8 cellular contexts compared by ENCODE assay signal in the genomic region with DNA sequence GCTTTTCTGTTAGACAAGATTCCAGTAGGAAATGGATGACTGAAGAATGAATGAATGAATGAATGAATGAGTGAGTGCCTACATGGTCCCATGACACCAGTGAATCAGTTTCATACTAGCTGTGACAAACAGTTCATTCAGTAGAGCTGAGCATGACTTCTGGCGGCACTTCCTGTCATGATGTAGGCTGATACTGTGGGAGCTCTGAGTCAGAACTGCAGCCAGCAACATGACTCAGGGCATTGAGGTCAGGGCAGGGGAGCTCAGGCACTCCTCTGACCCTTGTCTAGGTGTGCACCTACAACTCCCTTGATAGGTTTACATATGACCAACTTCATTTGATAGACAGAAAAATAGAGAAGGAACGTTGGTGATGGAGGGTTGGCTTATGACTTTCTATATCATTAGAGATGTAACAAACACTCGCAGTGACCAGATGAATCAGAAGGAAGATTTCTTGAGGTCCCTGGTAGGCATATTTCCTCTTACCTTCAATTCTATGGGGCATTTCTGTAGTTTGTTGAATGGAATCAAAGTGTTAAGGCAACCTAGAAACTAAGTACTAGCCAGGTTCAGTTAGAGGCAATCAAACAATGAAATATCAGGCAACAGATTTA.
DNase-seq lines count a peak whose midpoint lies in the region; ATAC-seq and TF ChIP-seq lines count a peak whose summit lies in the region.

No MANE protein-coding gene starts in this region.

- H3K4me2 ChIP-seq in hepatocyte, result no peak overlapping the region

- H3K9me3 ChIP-seq in hepatocyte (ENCODE audit: low read depth), result no peaks in the 10 kb centered on the region

- H3K4me3 ChIP-seq in hepatocyte, result no peak overlapping the region

- H3K79me2 ChIP-seq in hepatocyte, result no peaks in the 10 kb centered on the region

- H2AFZ ChIP-seq in hepatocyte, result no peak overlapping the region

- TF ChIP-seq CTCF in hepatocyte (IDR thresholded peaks at IDR 0.05; ENCODE audit: poor library complexity), result no peak

- peaks cover 14% of the 10 kb centered on the region for H3K4me1 ChIP-seq in hepatocyte (ENCODE audit: insufficient read depth)

- peak; percentile 89 for DNase-seq in activated effector memory CD4-positive, alpha-beta T cell treated with anti-CD3 and anti-CD28 coated beads, Interleukin-2, amount 50 U/mL, for 16 hours
- DNase-seq in hepatocyte (ENCODE audit: low spot score), result peak; percentile 83
- peak; percentile 39 for DNase-seq in stimulated activated CD8-positive, alpha-beta memory T cell treated with anti-CD3 and anti-CD28 coated beads, Interleukin-12 subunit alpha, Interleukin-12 subunit beta, amount 100 ng/mL, for 1 hour (ENCODE audit: low read depth)
- no peak for DNase-seq in hippocampal formation (lab: John Stamatoyannopoulos, UW)
- DNase-seq in NCI-H446 treated with DMSO at 0.1 percent for 48 hours (lab: John Stamatoyannopoulos, UW), result no peak

- H4K20me1 ChIP-seq in hepatocyte (ENCODE audit: insufficient read depth, poor library complexity, severe bottlenecking), result no peaks in the 10 kb centered on the region

- ATAC-seq in GM18519 (IDR thresholded peaks at IDR 0.05; ENCODE audit: low FRiP score, unreplicated experiment), result peak; percentile 99
- ATAC-seq in HG02852 (IDR thresholded peaks at IDR 0.05; ENCODE audit: unreplicated experiment), result peak; percentile 100

- H3K36me3 ChIP-seq in hepatocyte (replicated peaks; ENCODE audit: insufficient read depth, low read depth), result no peaks in the 10 kb centered on the region

- WGBS in hepatocyte (ENCODE audit: low lambda C conversion rate, missing lambda C conversion rate), result 69% methylated on average over 3 of the region's 3 CpGs

- H3K27ac ChIP-seq in hepatocyte, result peak overlapping the region; percentile 82

- H3K9me2 ChIP-seq in hepatocyte (replicated peaks; ENCODE audit: insufficient read depth), result no peaks in the 10 kb centered on the region

- H3K27me3 ChIP-seq in hepatocyte, result no peaks in the 10 kb centered on the region

TF ChIP-seq in PFSK-1, 5 proteins besides CTCF, POLR2A, EP300 and RAD21:
- TF ChIP-seq POLR2AphosphoS5 (IDR thresholded peaks at IDR 0.05; ENCODE audit: low read depth, low read length), result no peak
- peak; percentile 38; the same call in 1 of the 2 replicates for TF ChIP-seq TAF1 (IDR thresholded peaks at IDR 0.05; ENCODE audit: borderline replicate concordance, insufficient read depth, low read length)
- TF ChIP-seq SIN3A (IDR thresholded peaks at IDR 0.05; ENCODE audit: borderline replicate concordance, insufficient read depth, low read length), result 0 out of 2 replicates have a peak, but pooled peaks have one; percentile 32
- TF ChIP-seq, protein P1, sequence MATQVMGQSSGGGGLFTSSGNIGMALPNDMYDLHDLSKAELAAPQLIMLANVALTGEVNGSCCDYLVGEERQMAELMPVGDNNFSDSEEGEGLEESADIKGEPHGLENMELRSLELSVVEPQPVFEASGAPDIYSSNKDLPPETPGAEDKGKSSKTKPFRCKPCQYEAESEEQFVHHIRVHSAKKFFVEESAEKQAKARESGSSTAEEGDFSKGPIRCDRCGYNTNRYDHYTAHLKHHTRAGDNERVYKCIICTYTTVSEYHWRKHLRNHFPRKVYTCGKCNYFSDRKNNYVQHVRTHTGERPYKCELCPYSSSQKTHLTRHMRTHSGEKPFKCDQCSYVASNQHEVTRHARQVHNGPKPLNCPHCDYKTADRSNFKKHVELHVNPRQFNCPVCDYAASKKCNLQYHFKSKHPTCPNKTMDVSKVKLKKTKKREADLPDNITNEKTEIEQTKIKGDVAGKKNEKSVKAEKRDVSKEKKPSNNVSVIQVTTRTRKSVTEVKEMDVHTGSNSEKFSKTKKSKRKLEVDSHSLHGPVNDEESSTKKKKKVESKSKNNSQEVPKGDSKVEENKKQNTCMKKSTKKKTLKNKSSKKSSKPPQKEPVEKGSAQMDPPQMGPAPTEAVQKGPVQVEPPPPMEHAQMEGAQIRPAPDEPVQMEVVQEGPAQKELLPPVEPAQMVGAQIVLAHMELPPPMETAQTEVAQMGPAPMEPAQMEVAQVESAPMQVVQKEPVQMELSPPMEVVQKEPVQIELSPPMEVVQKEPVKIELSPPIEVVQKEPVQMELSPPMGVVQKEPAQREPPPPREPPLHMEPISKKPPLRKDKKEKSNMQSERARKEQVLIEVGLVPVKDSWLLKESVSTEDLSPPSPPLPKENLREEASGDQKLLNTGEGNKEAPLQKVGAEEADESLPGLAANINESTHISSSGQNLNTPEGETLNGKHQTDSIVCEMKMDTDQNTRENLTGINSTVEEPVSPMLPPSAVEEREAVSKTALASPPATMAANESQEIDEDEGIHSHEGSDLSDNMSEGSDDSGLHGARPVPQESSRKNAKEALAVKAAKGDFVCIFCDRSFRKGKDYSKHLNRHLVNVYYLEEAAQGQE (IDR thresholded peaks at IDR 0.05; ENCODE audit: insufficient read depth in 1 of 2, low read depth in 2 of 2, low read length in 2 of 2), result no peak
- TF ChIP-seq FOXP2 (optimal IDR thresholded peaks at IDR 0.05; ENCODE audit: borderline replicate concordance, extremely low read depth, extremely low read length, insufficient read depth), result peak; percentile 19

Comparison
In these comparisons a context has a peak if more than half of its experiments do, and no peak if none do; other contexts are left out.
1. DNase-seq: peak in activated effector memory CD4-positive, alpha-beta T cell treated with anti-CD3 and anti-CD28 coated beads, Interleukin-2, amount 50 U/mL, for 16 hours (single experiment), hepatocyte (single experiment) and stimulated activated CD8-positive, alpha-beta memory T cell treated with anti-CD3 and anti-CD28 coated beads, Interleukin-12 subunit alpha, Interleukin-12 subunit beta, amount 100 ng/mL, for 1 hour (single experiment); none in hippocampal formation (0 of 2) and NCI-H446 treated with DMSO at 0.1 percent for 48 hours (single experiment).